Comparison of ENCODE assay signal across 8 cellular contexts in genomic region chr4:13627606-13628301, GRCh38. TPM values are rescaled to one million over a fixed set of nuclear protein-coding genes. Genes with fewer than 3 reads are reported as not detected.
A peak's percentile ranks its signal among the peaks of the same experiment; 100 is the strongest.
DNase-seq lines count a peak whose midpoint lies in the region; ATAC-seq and TF ChIP-seq lines count a peak whose summit lies in the region.

BOD1L1 (minus strand) TSS chr4:13627725; CDS start chr4:13627587, 138 bp downstream.

- peaks cover 0 to 29% (median 19%) of the 10 kb centered on the region in 4 donors for H3K4me1 ChIP-seq in liver (ENCODE audit: control insufficient read depth in 4 of 4, insufficient read depth in 4 of 4, low read length in 3 of 4)

- peak; percentile 57 to 94 (median 88) for DNase-seq in C1 segment of cervical spinal cord (lab: John Stamatoyannopoulos, UW)
- DNase-seq in GM19240 (ENCODE audit: insufficient read length, low spot score) = peak; percentile 76
- peak; percentile 58 for DNase-seq in NCI-H524 treated with DMSO at 0.1 percent for 48 hours (lab: John Stamatoyannopoulos, UW)
- peak; percentile 68 for DNase-seq in activated CD4-positive, alpha-beta T cell treated with anti-CD3 and anti-CD28 coated beads, Interleukin-2, amount 50 U/mL, for 1 hour
- DNase-seq in dermis blood vessel endothelial cell = peak; percentile 93
- DNase-seq in stimulated activated CD4-positive, alpha-beta T cell treated with anti-CD3 and anti-CD28 coated beads, Interleukin-4, amount 100 ng/mL, for 24 hours = peak; percentile 82

- WGBS in liver = under 1% methylated on average over 55 of the region's 55 CpGs

- peak within 1 kb of the TSS; percentile 87 to 100 (median 92) for H3K4me3 ChIP-seq in liver (ENCODE audit: low read depth in 1 of 3, low read length in 3 of 3)

- ATAC-seq in HG03460 (IDR thresholded peaks at IDR 0.05; ENCODE audit: unreplicated experiment) = peak; percentile 86

- H3K36me3 ChIP-seq in liver (ENCODE audit: control insufficient read depth in 4 of 4, insufficient read depth in 3 of 4, low read depth in 1 of 4, low read length in 3 of 4) = peaks cover 0 to 1% (median 0%) of the 10 kb centered on the region in 4 donors

- no peaks in the 10 kb centered on the region for H3K9me3 ChIP-seq in liver (ENCODE audit: control insufficient read depth in 4 of 4, low read length in 3 of 4)

- no peaks in the 10 kb centered on the region for H3K27me3 ChIP-seq in liver (ENCODE audit: control insufficient read depth in 4 of 4, insufficient read depth in 4 of 4, low read length in 3 of 4)

- H3K27ac ChIP-seq in liver (ENCODE audit: low read depth in 1 of 2, low read length in 2 of 2) = peak within 1 kb of the TSS; percentile 81 to 86

- H3K9ac ChIP-seq in liver (ENCODE audit: low read depth in 1 of 2, low read length in 2 of 2) = peak within 1 kb of the TSS; percentile 90 to 95

- no peak for TF ChIP-seq CTCF in liver (IDR thresholded peaks at IDR 0.05; ENCODE audit: low read depth, low read length, missing input control)

- TF ChIP-seq RAD21 in liver (IDR thresholded peaks at IDR 0.05) = peak; percentile 33 to 50

TF ChIP-seq in liver, 16 proteins besides CTCF, POLR2A, EP300 and RAD21:
- TF ChIP-seq ATF3 (IDR thresholded peaks at IDR 0.05) = peak; percentile 44
- TF ChIP-seq HNF4A (conservative IDR thresholded peaks at IDR 0.05) = peak; percentile 47 to 65
- TF ChIP-seq MAX (IDR thresholded peaks at IDR 0.05) = peak; percentile 84
- TF ChIP-seq SP1 (IDR thresholded peaks at IDR 0.05) = peak; percentile 69
- peak; percentile 83 for TF ChIP-seq FOXA1 (IDR thresholded peaks at IDR 0.05)
- peak; percentile 31 for TF ChIP-seq FOXA2 (IDR thresholded peaks at IDR 0.05)
- peak; percentile 24 for TF ChIP-seq NR2F2 (IDR thresholded peaks at IDR 0.05)
- peak; percentile 76 to 98 for TF ChIP-seq GABPA (IDR thresholded peaks at IDR 0.05 in 1 of 2, conservative IDR thresholded peaks at IDR 0.05 in 1 of 2)
- TF ChIP-seq EGR1 (IDR thresholded peaks at IDR 0.05; ENCODE audit: low read depth in 2 of 2) = peak; percentile 84 to 86
- TF ChIP-seq YY1 (IDR thresholded peaks at IDR 0.05) = peak; percentile 93
- TF ChIP-seq RXRA (IDR thresholded peaks at IDR 0.05) = peak; percentile 45 to 47
- TF ChIP-seq JUND (IDR thresholded peaks at IDR 0.05) = peak; percentile 11 to 47
- TF ChIP-seq HNF4G (IDR thresholded peaks at IDR 0.05) = no peak
- peak; percentile 97 for TF ChIP-seq ZBTB33 (IDR thresholded peaks at IDR 0.05)
- peak; percentile 84 for TF ChIP-seq REST (IDR thresholded peaks at IDR 0.05)
- TF ChIP-seq TAF1 (conservative IDR thresholded peaks at IDR 0.05) = peak; percentile 62

RNA-seq across cellular contexts. Expression of gene BOD1L1, which starts in this region (rescaled TPM):
- total RNA-seq in dermis blood vessel endothelial cell = 28.4 and 38.7 TPM in 2 replicates
- total RNA-seq in liver = 10 to 100 TPM; 14.6 to 19.2 TPM
- 1 to 10 TPM; 4.1 to 5.9 TPM for polyA plus RNA-seq in liver

Comparison
In these comparisons a context has a peak if more than half of its experiments do, and no peak if none do; other contexts are left out.
1. Peak in every context shown above with its lines: DNase-seq, ATAC-seq, H3K4me3 ChIP-seq and H3K27ac ChIP-seq.